ENCODE assay signal across 8 cellular contexts in the genomic region with DNA sequence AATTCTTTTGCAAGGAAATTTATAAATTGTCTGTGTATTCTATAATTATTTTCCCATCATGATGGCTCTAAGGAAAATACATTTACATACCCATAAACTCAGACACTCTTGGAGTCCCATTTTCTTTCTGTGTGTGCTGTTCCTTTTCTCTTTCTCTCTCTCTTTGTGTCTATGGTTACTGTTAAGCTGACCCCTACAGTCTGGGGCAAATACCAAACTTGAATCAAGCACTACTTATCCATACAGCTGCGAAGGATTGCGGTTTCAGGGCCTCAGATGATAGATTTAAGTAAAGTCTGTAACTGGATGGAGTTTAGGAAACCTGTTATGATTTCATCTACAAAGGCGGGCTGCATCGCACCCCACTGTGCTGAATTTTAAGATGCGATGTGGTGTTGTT.
DNase-seq lines count a peak whose midpoint lies in the region; ATAC-seq and TF ChIP-seq lines count a peak whose summit lies in the region.

No MANE protein-coding gene starts in this region.

- peak overlapping the region; percentile 88 for H3K27ac ChIP-seq in lower lobe of right lung
- peak overlapping the region; percentile 74 to 86 (median 84) for H3K27ac ChIP-seq in transverse colon

- intact Hi-C loops in lower lobe of right lung (cut with DNase I): no loop called here
- intact Hi-C loops in transverse colon (cut with DNase I; ENCODE audit: low total_unique reads): no loop called here

- no peaks in the 10 kb centered on the region for H3K9me3 Mint-ChIP-seq in natural killer cell treated with Interleukin-12 subunit alpha and Interleukin-12 subunit beta and Interleukin-15 and Interleukin-18, amount 100 ng/mL, for 72 hours

- H3K4me1 Mint-ChIP-seq in natural killer cell treated with Interleukin-12 subunit alpha and Interleukin-12 subunit beta and Interleukin-15 and Interleukin-18, amount 100 ng/mL, for 72 hours (ENCODE audit: low read depth in 2 of 2): no peaks in the 10 kb centered on the region

- peaks cover 22 to 51% of the 10 kb centered on the region in 2 donors for H3K27me3 Mint-ChIP-seq in natural killer cell treated with Interleukin-12 subunit alpha and Interleukin-12 subunit beta and Interleukin-15 and Interleukin-18, amount 100 ng/mL, for 72 hours

- in situ Hi-C loops in transverse colon (cut with MboI; ENCODE audit: low pct_ligation_motif_present in 1 of 4, low pct_unique_long_range_greater_than_20kb in 1 of 4, low sequenced_read_pairs in 3 of 4): no loop called here

- H3K36me3 Mint-ChIP-seq in natural killer cell treated with Interleukin-12 subunit alpha and Interleukin-12 subunit beta and Interleukin-15 and Interleukin-18, amount 100 ng/mL, for 72 hours: no peaks in the 10 kb centered on the region

- H3K27me3 ChIP-seq in lower lobe of right lung (ENCODE audit: low read depth): peaks cover 4% of the 10 kb centered on the region
- no peaks in the 10 kb centered on the region for H3K27me3 ChIP-seq in transverse colon

- DNase-seq in NCI-H345 (lab: John Stamatoyannopoulos, UW): peak; percentile 3
- no peak for DNase-seq in NCI-H345 treated with DMSO at 0.1 percent for 48 hours (lab: John Stamatoyannopoulos, UW; ENCODE audit: unreplicated experiment)
- DNase-seq in cardiac fibroblast (ENCODE audit: low read depth in 2 of 2): peak; percentile 42 to 44
- DNase-seq in lower lobe of right lung: no peak
- no peak for DNase-seq in transverse colon
- no peak for DNase-seq in NCI-H226
- no peak for DNase-seq in natural killer cell treated with Interleukin-12 subunit alpha and Interleukin-12 subunit beta and Interleukin-15 and Interleukin-18, amount 100 ng/mL, for 72 hours (ENCODE audit: low spot score)

- H3K4me3 Mint-ChIP-seq in natural killer cell treated with Interleukin-12 subunit alpha and Interleukin-12 subunit beta and Interleukin-15 and Interleukin-18, amount 100 ng/mL, for 72 hours: no peak overlapping the region

- no peak overlapping the region for H3K27ac Mint-ChIP-seq in natural killer cell treated with Interleukin-12 subunit alpha and Interleukin-12 subunit beta and Interleukin-15 and Interleukin-18, amount 100 ng/mL, for 72 hours

- H3K4me3 ChIP-seq in cardiac fibroblast (replicated peaks in 1 of 2; ENCODE audit: low read depth in 2 of 2, low read length in 2 of 2): no peak overlapping the region
- H3K4me3 ChIP-seq in lower lobe of right lung: no peak overlapping the region
- peak overlapping the region in 2 of 4 donors; percentile 40 to 53 for H3K4me3 ChIP-seq in transverse colon

- TF ChIP-seq CTCF in cardiac fibroblast (IDR thresholded peaks at IDR 0.05; ENCODE audit: low read depth, low read length) (no peak), lower lobe of right lung (IDR thresholded peaks at IDR 0.05) (no peak), transverse colon (IDR thresholded peaks at IDR 0.05) (no peak)

- no peak for TF ChIP-seq POLR2A in transverse colon (IDR thresholded peaks at IDR 0.05)

- no peak for TF ChIP-seq EP300 in transverse colon (IDR thresholded peaks at IDR 0.05; ENCODE audit: low read depth)

- ATAC-seq in lower lobe of right lung: peak; percentile 25 to 29
- ATAC-seq in GM18867 (IDR thresholded peaks at IDR 0.05; ENCODE audit: unreplicated experiment): no peak
- no peak for ATAC-seq in natural killer cell treated with Interleukin-12 subunit alpha and Interleukin-12 subunit beta and Interleukin-15 and Interleukin-18, amount 100 ng/mL, for 72 hours

- peaks cover 17% of the 10 kb centered on the region for H3K4me1 ChIP-seq in lower lobe of right lung
- peaks cover 9 to 63% (median 39%) of the 10 kb centered on the region in 4 donors for H3K4me1 ChIP-seq in transverse colon

- no peaks in the 10 kb centered on the region for H3K9me3 ChIP-seq in lower lobe of right lung
- H3K9me3 ChIP-seq in transverse colon: no peaks in the 10 kb centered on the region

- 73 to 78% methylated on average over 2 to 5 of the region's 5 CpGs for WGBS in transverse colon (ENCODE audit: low coverage in 1 of 2), 2 donors

- no peaks in the 10 kb centered on the region for H3K36me3 ChIP-seq in lower lobe of right lung
- H3K36me3 ChIP-seq in transverse colon: no peaks in the 10 kb centered on the region

Comparison
In these comparisons a context has a peak if more than half of its experiments do, and no peak if none do; other contexts are left out.
1. DNase-seq: peak in NCI-H345 (single experiment) and cardiac fibroblast (2 of 2); none in NCI-H345 treated with DMSO at 0.1 percent for 48 hours (single experiment), lower lobe of right lung (single experiment), transverse colon (single experiment), NCI-H226 (single experiment) and natural killer cell treated with Interleukin-12 subunit alpha and Interleukin-12 subunit beta and Interleukin-15 and Interleukin-18, amount 100 ng/mL, for 72 hours (single experiment).
2. ATAC-seq: peak in lower lobe of right lung (2 of 2); none in GM18867 (single experiment) and natural killer cell treated with Interleukin-12 subunit alpha and Interleukin-12 subunit beta and Interleukin-15 and Interleukin-18, amount 100 ng/mL, for 72 hours (0 of 2).